In genomic region chr12:81245458-81245857, GRCh38 we compare ENCODE assay signal across 1 cellular context.
TF ChIP-seq lines count a peak whose summit lies in the region.

No MANE protein-coding gene starts in this region.

TF ChIP-seq in GM23338, 12 proteins besides CTCF, POLR2A, EP300 and RAD21:
- TF ChIP-seq, protein P1, sequence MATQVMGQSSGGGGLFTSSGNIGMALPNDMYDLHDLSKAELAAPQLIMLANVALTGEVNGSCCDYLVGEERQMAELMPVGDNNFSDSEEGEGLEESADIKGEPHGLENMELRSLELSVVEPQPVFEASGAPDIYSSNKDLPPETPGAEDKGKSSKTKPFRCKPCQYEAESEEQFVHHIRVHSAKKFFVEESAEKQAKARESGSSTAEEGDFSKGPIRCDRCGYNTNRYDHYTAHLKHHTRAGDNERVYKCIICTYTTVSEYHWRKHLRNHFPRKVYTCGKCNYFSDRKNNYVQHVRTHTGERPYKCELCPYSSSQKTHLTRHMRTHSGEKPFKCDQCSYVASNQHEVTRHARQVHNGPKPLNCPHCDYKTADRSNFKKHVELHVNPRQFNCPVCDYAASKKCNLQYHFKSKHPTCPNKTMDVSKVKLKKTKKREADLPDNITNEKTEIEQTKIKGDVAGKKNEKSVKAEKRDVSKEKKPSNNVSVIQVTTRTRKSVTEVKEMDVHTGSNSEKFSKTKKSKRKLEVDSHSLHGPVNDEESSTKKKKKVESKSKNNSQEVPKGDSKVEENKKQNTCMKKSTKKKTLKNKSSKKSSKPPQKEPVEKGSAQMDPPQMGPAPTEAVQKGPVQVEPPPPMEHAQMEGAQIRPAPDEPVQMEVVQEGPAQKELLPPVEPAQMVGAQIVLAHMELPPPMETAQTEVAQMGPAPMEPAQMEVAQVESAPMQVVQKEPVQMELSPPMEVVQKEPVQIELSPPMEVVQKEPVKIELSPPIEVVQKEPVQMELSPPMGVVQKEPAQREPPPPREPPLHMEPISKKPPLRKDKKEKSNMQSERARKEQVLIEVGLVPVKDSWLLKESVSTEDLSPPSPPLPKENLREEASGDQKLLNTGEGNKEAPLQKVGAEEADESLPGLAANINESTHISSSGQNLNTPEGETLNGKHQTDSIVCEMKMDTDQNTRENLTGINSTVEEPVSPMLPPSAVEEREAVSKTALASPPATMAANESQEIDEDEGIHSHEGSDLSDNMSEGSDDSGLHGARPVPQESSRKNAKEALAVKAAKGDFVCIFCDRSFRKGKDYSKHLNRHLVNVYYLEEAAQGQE (IDR thresholded peaks at IDR 0.05; ENCODE audit: unreplicated experiment), result no peak
- TF ChIP-seq EZH2 (IDR thresholded peaks at IDR 0.05; ENCODE audit: low read depth, unreplicated experiment) (no peak), ZNF462 (CRISPR knock-in tag; IDR thresholded peaks at IDR 0.05) (no peak), CREB1 (CRISPR knock-in tag; IDR thresholded peaks at IDR 0.05; ENCODE audit: low read depth) (no peak)
